2 cellular contexts compared by ENCODE assay signal in genomic region chr6:36959555-36960250, GRCh38.
TF ChIP-seq lines count a peak whose summit lies in the region.

No MANE protein-coding gene starts in this region.

TF ChIP-seq in SK-N-SH, 30 proteins besides CTCF, POLR2A, EP300 and RAD21:
- TF ChIP-seq GABPA (IDR thresholded peaks at IDR 0.05; ENCODE audit: low read depth): no peak
- TF ChIP-seq TEAD4 (IDR thresholded peaks at IDR 0.05; ENCODE audit: borderline replicate concordance, insufficient read depth): no peak
- no peak for TF ChIP-seq TCF12 (IDR thresholded peaks at IDR 0.05)
- TF ChIP-seq ELF1 (IDR thresholded peaks at IDR 0.05): no peak
- no peak for TF ChIP-seq MEF2A (IDR thresholded peaks at IDR 0.05; ENCODE audit: borderline replicate concordance, low read depth)
- TF ChIP-seq JUND (IDR thresholded peaks at IDR 0.05): no peak
- TF ChIP-seq RXRA (IDR thresholded peaks at IDR 0.05; ENCODE audit: borderline replicate concordance, low read depth): no peak
- no peak for TF ChIP-seq RFX5 (IDR thresholded peaks at IDR 0.05; ENCODE audit: low read length)
- TF ChIP-seq, protein P1, sequence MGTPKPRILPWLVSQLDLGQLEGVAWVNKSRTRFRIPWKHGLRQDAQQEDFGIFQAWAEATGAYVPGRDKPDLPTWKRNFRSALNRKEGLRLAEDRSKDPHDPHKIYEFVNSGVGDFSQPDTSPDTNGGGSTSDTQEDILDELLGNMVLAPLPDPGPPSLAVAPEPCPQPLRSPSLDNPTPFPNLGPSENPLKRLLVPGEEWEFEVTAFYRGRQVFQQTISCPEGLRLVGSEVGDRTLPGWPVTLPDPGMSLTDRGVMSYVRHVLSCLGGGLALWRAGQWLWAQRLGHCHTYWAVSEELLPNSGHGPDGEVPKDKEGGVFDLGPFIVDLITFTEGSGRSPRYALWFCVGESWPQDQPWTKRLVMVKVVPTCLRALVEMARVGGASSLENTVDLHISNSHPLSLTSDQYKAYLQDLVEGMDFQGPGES (IDR thresholded peaks at IDR 0.05; ENCODE audit: low read depth, low read length): no peak
- no peak for TF ChIP-seq CHD2 (IDR thresholded peaks at IDR 0.05; ENCODE audit: low read length, partially characterized antibody)
- TF ChIP-seq POLR2AphosphoS5 (IDR thresholded peaks at IDR 0.05; ENCODE audit: low read depth, low read length): no peak
- no peak for TF ChIP-seq EZH2phosphoT487 (IDR thresholded peaks at IDR 0.05; ENCODE audit: borderline replicate concordance, low read depth)
- TF ChIP-seq, protein P2, sequence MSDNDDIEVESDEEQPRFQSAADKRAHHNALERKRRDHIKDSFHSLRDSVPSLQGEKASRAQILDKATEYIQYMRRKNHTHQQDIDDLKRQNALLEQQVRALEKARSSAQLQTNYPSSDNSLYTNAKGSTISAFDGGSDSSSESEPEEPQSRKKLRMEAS (IDR thresholded peaks at IDR 0.05; ENCODE audit: low read depth): no peak
- no peak for TF ChIP-seq TAF1 (IDR thresholded peaks at IDR 0.05; ENCODE audit: borderline replicate concordance, low read depth, low read length)
- TF ChIP-seq NFIC (IDR thresholded peaks at IDR 0.05; ENCODE audit: borderline replicate concordance): no peak
- no peak for TF ChIP-seq PBX3 (IDR thresholded peaks at IDR 0.05)
- no peak for TF ChIP-seq RCOR1 (IDR thresholded peaks at IDR 0.05; ENCODE audit: low read length)
- no peak for TF ChIP-seq USF2 (IDR thresholded peaks at IDR 0.05; ENCODE audit: borderline replicate concordance, low read depth, low read length)
- TF ChIP-seq FOSL2 (IDR thresholded peaks at IDR 0.05; ENCODE audit: borderline replicate concordance, low read depth): no peak
- TF ChIP-seq FOXM1 (IDR thresholded peaks at IDR 0.05; ENCODE audit: low read depth): no peak
TF ChIP-seq in SK-N-SH: peak in this region for 0.

TF ChIP-seq in SK-N-SH treated with all-trans-retinoic acid at 6 μM for 48 hours, 23 proteins besides CTCF, POLR2A, EP300 and RAD21:
- TF ChIP-seq, protein P3, sequence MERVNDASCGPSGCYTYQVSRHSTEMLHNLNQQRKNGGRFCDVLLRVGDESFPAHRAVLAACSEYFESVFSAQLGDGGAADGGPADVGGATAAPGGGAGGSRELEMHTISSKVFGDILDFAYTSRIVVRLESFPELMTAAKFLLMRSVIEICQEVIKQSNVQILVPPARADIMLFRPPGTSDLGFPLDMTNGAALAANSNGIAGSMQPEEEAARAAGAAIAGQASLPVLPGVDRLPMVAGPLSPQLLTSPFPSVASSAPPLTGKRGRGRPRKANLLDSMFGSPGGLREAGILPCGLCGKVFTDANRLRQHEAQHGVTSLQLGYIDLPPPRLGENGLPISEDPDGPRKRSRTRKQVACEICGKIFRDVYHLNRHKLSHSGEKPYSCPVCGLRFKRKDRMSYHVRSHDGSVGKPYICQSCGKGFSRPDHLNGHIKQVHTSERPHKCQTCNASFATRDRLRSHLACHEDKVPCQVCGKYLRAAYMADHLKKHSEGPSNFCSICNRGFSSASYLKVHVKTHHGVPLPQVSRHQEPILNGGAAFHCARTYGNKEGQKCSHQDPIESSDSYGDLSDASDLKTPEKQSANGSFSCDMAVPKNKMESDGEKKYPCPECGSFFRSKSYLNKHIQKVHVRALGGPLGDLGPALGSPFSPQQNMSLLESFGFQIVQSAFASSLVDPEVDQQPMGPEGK (CRISPR knock-in tag; IDR thresholded peaks at IDR 0.05; ENCODE audit: borderline replicate concordance): no peak
- TF ChIP-seq ESRRG (CRISPR knock-in tag; IDR thresholded peaks at IDR 0.05): no peak
- no peak for TF ChIP-seq TSHZ2 (CRISPR knock-in tag; IDR thresholded peaks at IDR 0.05)
- TF ChIP-seq CSRNP3 (CRISPR knock-in tag; IDR thresholded peaks at IDR 0.05): no peak
- TF ChIP-seq ZFP3 (CRISPR knock-in tag; IDR thresholded peaks at IDR 0.05): no peak
- TF ChIP-seq, protein P4, sequence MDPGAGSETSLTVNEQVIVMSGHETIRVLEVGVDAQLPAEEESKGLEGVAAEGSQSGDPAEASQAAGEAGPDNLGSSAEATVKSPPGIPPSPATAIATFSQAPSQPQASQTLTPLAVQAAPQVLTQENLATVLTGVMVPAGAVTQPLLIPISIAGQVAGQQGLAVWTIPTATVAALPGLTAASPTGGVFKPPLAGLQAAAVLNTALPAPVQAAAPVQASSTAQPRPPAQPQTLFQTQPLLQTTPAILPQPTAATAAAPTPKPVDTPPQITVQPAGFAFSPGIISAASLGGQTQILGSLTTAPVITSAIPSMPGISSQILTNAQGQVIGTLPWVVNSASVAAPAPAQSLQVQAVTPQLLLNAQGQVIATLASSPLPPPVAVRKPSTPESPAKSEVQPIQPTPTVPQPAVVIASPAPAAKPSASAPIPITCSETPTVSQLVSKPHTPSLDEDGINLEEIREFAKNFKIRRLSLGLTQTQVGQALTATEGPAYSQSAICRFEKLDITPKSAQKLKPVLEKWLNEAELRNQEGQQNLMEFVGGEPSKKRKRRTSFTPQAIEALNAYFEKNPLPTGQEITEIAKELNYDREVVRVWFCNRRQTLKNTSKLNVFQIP (CRISPR knock-in tag; IDR thresholded peaks at IDR 0.05; ENCODE audit: borderline replicate concordance, low read depth): no peak
- TF ChIP-seq ZNF8 (CRISPR knock-in tag; IDR thresholded peaks at IDR 0.05): no peak
- TF ChIP-seq ARNTL (CRISPR knock-in tag; IDR thresholded peaks at IDR 0.05; ENCODE audit: borderline replicate concordance, low read depth): no peak
- no peak for TF ChIP-seq BACH2 (CRISPR knock-in tag; IDR thresholded peaks at IDR 0.05; ENCODE audit: borderline replicate concordance)
- no peak for TF ChIP-seq TCF4 (CRISPR knock-in tag; IDR thresholded peaks at IDR 0.05; ENCODE audit: borderline replicate concordance)
- no peak for TF ChIP-seq ZFP30 (CRISPR knock-in tag; IDR thresholded peaks at IDR 0.05)
- no peak for TF ChIP-seq TOX (CRISPR knock-in tag; IDR thresholded peaks at IDR 0.05; ENCODE audit: borderline replicate concordance)
- TF ChIP-seq, protein P5, sequence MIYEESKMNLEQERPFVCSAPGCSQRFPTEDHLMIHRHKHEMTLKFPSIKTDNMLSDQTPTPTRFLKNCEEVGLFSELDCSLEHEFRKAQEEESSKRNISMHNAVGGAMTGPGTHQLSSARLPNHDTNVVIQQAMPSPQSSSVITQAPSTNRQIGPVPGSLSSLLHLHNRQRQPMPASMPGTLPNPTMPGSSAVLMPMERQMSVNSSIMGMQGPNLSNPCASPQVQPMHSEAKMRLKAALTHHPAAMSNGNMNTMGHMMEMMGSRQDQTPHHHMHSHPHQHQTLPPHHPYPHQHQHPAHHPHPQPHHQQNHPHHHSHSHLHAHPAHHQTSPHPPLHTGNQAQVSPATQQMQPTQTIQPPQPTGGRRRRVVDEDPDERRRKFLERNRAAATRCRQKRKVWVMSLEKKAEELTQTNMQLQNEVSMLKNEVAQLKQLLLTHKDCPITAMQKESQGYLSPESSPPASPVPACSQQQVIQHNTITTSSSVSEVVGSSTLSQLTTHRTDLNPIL (CRISPR knock-in tag; IDR thresholded peaks at IDR 0.05; ENCODE audit: low read depth): no peak
- no peak for TF ChIP-seq ZNF70 (CRISPR knock-in tag; IDR thresholded peaks at IDR 0.05)
- no peak for TF ChIP-seq ISL1 (CRISPR knock-in tag; IDR thresholded peaks at IDR 0.05)
- TF ChIP-seq CSDC2 (CRISPR knock-in tag; IDR thresholded peaks at IDR 0.05): no peak
- no peak for TF ChIP-seq ZNF565 (CRISPR knock-in tag; conservative IDR thresholded peaks at IDR 0.05; ENCODE audit: low read depth)
- TF ChIP-seq ZC3H10 (CRISPR knock-in tag; IDR thresholded peaks at IDR 0.05): no peak
- TF ChIP-seq SNAI2 (CRISPR knock-in tag; IDR thresholded peaks at IDR 0.05): no peak
